In genomic region chr20:38804682-38805501, GRCh38 we compare ENCODE assay signal across 8 cellular contexts. TPM values are rescaled to one million over a fixed set of nuclear protein-coding genes. Genes with fewer than 3 reads are reported as not detected.
DNase-seq lines count a peak whose midpoint lies in the region; ATAC-seq and TF ChIP-seq lines count a peak whose summit lies in the region.

No MANE protein-coding gene starts in this region.

- H3K36me3 ChIP-seq in Panc1 (ENCODE audit: control insufficient read depth, insufficient read depth, low read length), result no peaks in the 10 kb centered on the region
- no peaks in the 10 kb centered on the region for H3K36me3 ChIP-seq in iPS-18a (ENCODE audit: control insufficient read depth, low read depth, low read length)
- H3K36me3 ChIP-seq in PC-3 (ENCODE audit: low read depth, low read length), result no peaks in the 10 kb centered on the region

- no peaks in the 10 kb centered on the region for H3K79me2 ChIP-seq in PC-3 (ENCODE audit: low read length)

- H4K20me1 ChIP-seq in PC-3 (ENCODE audit: low read length), result no peaks in the 10 kb centered on the region

- BruUV-seq in Panc1 (replicated peaks; lab: Mats Ljungman, UMichigan) (no TSS peak), PC-3 (replicated peaks; lab: Mats Ljungman, UMichigan) (no TSS peak)

- H3F3A ChIP-seq in PC-3 (ENCODE audit: low read length, unreplicated experiment), result no peaks in the 10 kb centered on the region

- TF ChIP-seq CTCF in Panc1 (IDR thresholded peaks at IDR 0.05) (no peak), PC-3 (conservative IDR thresholded peaks at IDR 0.05; ENCODE audit: low read depth, low read length) (no peak)

- intact Hi-C loops in Panc1 (cut with micrococcal nuclease; ENCODE audit: unreplicated experiment), result no loop called here
- intact Hi-C loops in PC-3 (cut with micrococcal nuclease), result no loop called here

- H3K27ac ChIP-seq in Panc1 (ENCODE audit: low read length), result no peak overlapping the region
- H3K27ac ChIP-seq in iPS-18a (ENCODE audit: low read length), result no peak overlapping the region
- H3K27ac ChIP-seq in PC-3 (ENCODE audit: low read length), result no peak overlapping the region

- no peak for DNase-seq in Panc1 (ENCODE audit: low read depth, low spot score)
- peak; percentile 65 for DNase-seq in activated gamma-delta T cell (lab: John Stamatoyannopoulos, UW)
- DNase-seq in stimulated activated CD4-positive, alpha-beta T cell treated with anti-CD3 and anti-CD28 coated beads, Interleukin-1b, Interleukin-23, amount 100 ng/mL, for 1 hour (ENCODE audit: low read depth in 2 of 2), result peak; percentile 19 to 41
- DNase-seq in PC-3, result no peak

- ATAC-seq in GM21737 (IDR thresholded peaks at IDR 0.05; ENCODE audit: unreplicated experiment) (peak; percentile 47), Panc1 (no peak), HG02970 (IDR thresholded peaks at IDR 0.05; ENCODE audit: low FRiP score, unreplicated experiment) (no peak), HG02763 (IDR thresholded peaks at IDR 0.05; ENCODE audit: unreplicated experiment) (no peak), PC-3 (no peak)

- in situ Hi-C loops in Panc1 (cut with HindIII; ENCODE audit: low pct_unique_long_range_greater_than_20kb, low sequenced_read_pairs), result no loop called here

- no peaks in the 10 kb centered on the region for H3K9me3 ChIP-seq in Panc1 (ENCODE audit: control insufficient read depth, insufficient read depth, low read depth, low read length)
- no peaks in the 10 kb centered on the region for H3K9me3 ChIP-seq in iPS-18a (ENCODE audit: control insufficient read depth, low read depth, low read length)
- H3K9me3 ChIP-seq in PC-3 (ENCODE audit: low read length), result no peaks in the 10 kb centered on the region

- CTCF ChIA-PET in Panc1 (lab: Charles Lee), result no interaction called here
- CTCF ChIA-PET in PC-3 (lab: Charles Lee), result no interaction called here

- POLR2A ChIA-PET in Panc1 (lab: Charles Lee) (no interaction called here), PC-3 (lab: Charles Lee; ENCODE audit: unreplicated experiment) (no interaction called here)

- no peak overlapping the region for H2AFZ ChIP-seq in PC-3 (ENCODE audit: low read length)

- H3K4me1 ChIP-seq in Panc1 (ENCODE audit: control insufficient read depth, insufficient read depth, low read length) (no peaks in the 10 kb centered on the region), iPS-18a (ENCODE audit: control insufficient read depth, low read depth, low read length) (peaks cover 26% of the 10 kb centered on the region), PC-3 (ENCODE audit: insufficient read depth, low read length) (peaks cover 3% of the 10 kb centered on the region; the same call in 1 of the 2 replicates)

- H3K9ac ChIP-seq in iPS-18a (ENCODE audit: low read length) (peak overlapping the region; percentile 47), PC-3 (ENCODE audit: low read length) (no peak overlapping the region)

- no peaks in the 10 kb centered on the region for H3K9me2 ChIP-seq in PC-3 (replicated peaks; ENCODE audit: low read length)

- H3K4me2 ChIP-seq in PC-3 (ENCODE audit: low read length), result no peak overlapping the region

- H3K27me3 ChIP-seq in Panc1 (ENCODE audit: control insufficient read depth, insufficient read depth, low read length), result peaks cover 3% of the 10 kb centered on the region; the same call in 1 of the 2 replicates
- H3K27me3 ChIP-seq in iPS-18a (ENCODE audit: control insufficient read depth, insufficient read depth, low read length), result peaks cover 26% of the 10 kb centered on the region
- H3K27me3 ChIP-seq in PC-3 (ENCODE audit: low read length), result peaks cover 46% of the 10 kb centered on the region

- H3K4me3 ChIP-seq in Panc1 (ENCODE audit: low read depth in 2 of 2, low read length in 2 of 2) (peak overlapping the region; percentile 41 to 50), iPS-18a (ENCODE audit: low read length) (peak overlapping the region; percentile 73), PC-3 (ENCODE audit: low read length) (no peak overlapping the region)

RNA-seq across cellular contexts. Expression of gene PPP1R16B, which starts 0.6 kb away (rescaled TPM):
- total RNA-seq in Panc1 (2021; ENCODE audit: unreplicated experiment) (0.92 TPM), PC-3 (2014; rRNA removed) (0.04 and 0.12 TPM in 2 replicates)
- 0.28 TPM for polyA plus RNA-seq in Panc1 (2012; ENCODE audit: insufficient read length)

RNA-seq across cellular contexts. Expression of gene ACTR5, which starts 56.6 kb away (rescaled TPM):
- 12.1 TPM for total RNA-seq in Panc1 (2021; ENCODE audit: unreplicated experiment)
- polyA plus RNA-seq in Panc1 (2012; ENCODE audit: insufficient read length), result 8.8 TPM
- 16.1 and 18.3 TPM in 2 replicates for total RNA-seq in PC-3 (2014; rRNA removed)

Comparison
In these comparisons a context has a peak if more than half of its experiments do, and no peak if none do; other contexts are left out.
1. DNase-seq: peak in activated gamma-delta T cell (single experiment) and stimulated activated CD4-positive, alpha-beta T cell treated with anti-CD3 and anti-CD28 coated beads, Interleukin-1b, Interleukin-23, amount 100 ng/mL, for 1 hour (2 of 2); none in Panc1 (single experiment) and PC-3 (single experiment).